ENCODE assay signal across 8 cellular contexts in the genomic region with DNA sequence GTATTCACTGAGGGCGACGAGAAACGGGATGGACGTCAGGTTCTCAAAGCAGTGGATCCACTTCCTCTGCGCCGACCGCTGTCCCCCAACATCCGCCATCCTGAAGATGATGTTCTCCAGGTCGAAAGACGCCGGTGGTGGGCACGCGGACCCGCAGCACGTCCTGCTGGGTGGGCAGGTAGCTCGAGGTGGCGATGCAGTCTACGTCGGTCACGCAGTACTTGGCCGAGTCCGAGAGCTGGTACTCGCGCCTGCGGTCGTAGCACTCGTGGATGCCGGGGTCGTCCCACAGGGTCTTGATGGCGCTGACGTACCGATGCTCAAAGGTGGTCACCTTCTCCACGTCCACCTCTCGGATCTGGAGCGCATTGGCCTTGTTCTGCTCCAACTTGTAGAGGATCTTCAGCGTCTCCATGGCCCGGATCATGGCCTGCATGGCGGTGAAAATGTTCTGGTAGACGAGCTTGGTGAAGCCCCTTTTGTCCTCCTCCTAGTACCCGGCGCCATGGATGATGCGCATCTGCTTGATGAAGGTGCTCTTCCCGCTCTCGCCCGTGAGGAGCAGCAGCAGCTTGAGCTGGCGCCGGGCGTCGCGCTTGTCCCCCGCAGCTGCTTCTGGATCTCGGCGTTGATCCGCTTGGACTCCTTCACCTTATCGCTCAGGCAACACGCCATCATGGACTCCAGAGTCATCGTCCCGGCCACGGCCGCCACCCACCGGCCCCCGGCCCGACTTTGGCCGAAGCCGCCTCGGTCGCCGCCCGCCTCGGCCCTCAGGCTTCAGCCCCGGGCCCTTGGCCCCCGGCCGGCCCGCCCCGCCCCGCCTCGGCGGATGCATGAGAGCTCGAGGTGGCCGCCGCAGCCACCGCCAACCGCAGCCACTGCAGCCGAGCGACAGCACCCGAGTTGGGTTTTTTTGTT.
A peak's percentile ranks its signal among the peaks of the same experiment; 100 is the strongest.
DNase-seq lines count a peak whose midpoint lies in the region; ATAC-seq and TF ChIP-seq lines count a peak whose summit lies in the region.

No MANE protein-coding gene starts in this region.

- no peak overlapping the region for H3K27ac ChIP-seq in upper lobe of right lung

- peak overlapping the region; percentile 29 for H3K4me3 ChIP-seq in upper lobe of right lung

- no peaks in the 10 kb centered on the region for H3K36me3 ChIP-seq in upper lobe of right lung

- peak; percentile 16 for DNase-seq in activated naive CD4-positive, alpha-beta T cell treated with Interleukin-2 at 50 U/mL for 16 hours
- DNase-seq in activated naive CD4-positive, alpha-beta T cell treated with anti-CD3 and anti-CD28 coated beads, Interleukin-2, amount 50 U/mL, for 16 hours, result no peak
- DNase-seq in activated naive CD4-positive, alpha-beta T cell treated with anti-CD3 and anti-CD28 coated beads for 36 hours, result peak; percentile 38
- peak; percentile 69 to 74 (median 73) for DNase-seq in immature natural killer cell
- DNase-seq in upper lobe of right lung, result no peak
- DNase-seq in cerebellum (ENCODE audit: low spot score), result no peak
- DNase-seq in AG08395 (ENCODE audit: low spot score), result no peak

- ATAC-seq in upper lobe of right lung (peak; percentile 56), HG03439 (IDR thresholded peaks at IDR 0.05; ENCODE audit: unreplicated experiment) (no peak)

- H3K27ac Mint-ChIP-seq in activated naive CD4-positive, alpha-beta T cell treated with anti-CD3 and anti-CD28 coated beads for 36 hours, result no peak overlapping the region
- H3K27ac Mint-ChIP-seq in immature natural killer cell, result peak overlapping the region in 4 of 6 donors; percentile 34 to 79 (median 42)

- H3K9me3 ChIP-seq in upper lobe of right lung, result no peaks in the 10 kb centered on the region

- H3K4me1 Mint-ChIP-seq in activated naive CD4-positive, alpha-beta T cell treated with anti-CD3 and anti-CD28 coated beads for 36 hours (ENCODE audit: low read depth), result peaks cover 8% of the 10 kb centered on the region
- H3K4me1 Mint-ChIP-seq in immature natural killer cell, result peaks cover 10 to 12% of the 10 kb centered on the region in 2 donors

- CTCF ChIA-PET in activated naive CD4-positive, alpha-beta T cell treated with anti-CD3 and anti-CD28 coated beads for 36 hours (lab: Charles Lee), result interaction anchor here (0.7 to 0.8 kb wide), 2 partner anchors 15 to 98 kb away, joined by 3 read pairs; no protein-coding TSS in a partner anchor

- H3K9me3 Mint-ChIP-seq in activated naive CD4-positive, alpha-beta T cell treated with anti-CD3 and anti-CD28 coated beads for 36 hours, result no peaks in the 10 kb centered on the region
- peaks cover 0 to 2% (median 0%) of the 10 kb centered on the region in 6 donors for H3K9me3 Mint-ChIP-seq in immature natural killer cell

- no peak for TF ChIP-seq CTCF in upper lobe of right lung (IDR thresholded peaks at IDR 0.05)

- H3K4me3 Mint-ChIP-seq in activated naive CD4-positive, alpha-beta T cell treated with anti-CD3 and anti-CD28 coated beads for 36 hours, result peak overlapping the region; percentile 51
- H3K4me3 Mint-ChIP-seq in immature natural killer cell, result peak overlapping the region; percentile 60 to 76 (median 69)

- intact Hi-C loops in activated naive CD4-positive, alpha-beta T cell treated with anti-CD3 and anti-CD28 coated beads for 36 hours (cut with micrococcal nuclease), result no loop called here
- intact Hi-C loops in upper lobe of right lung (cut with DNase I), result no loop called here

- no peaks in the 10 kb centered on the region for H3K36me3 Mint-ChIP-seq in activated naive CD4-positive, alpha-beta T cell treated with anti-CD3 and anti-CD28 coated beads for 36 hours (ENCODE audit: low read depth)
- H3K36me3 Mint-ChIP-seq in immature natural killer cell, result no peaks in the 10 kb centered on the region

- H3K27me3 ChIP-seq in upper lobe of right lung, result peaks cover 17% of the 10 kb centered on the region

- peaks cover 4% of the 10 kb centered on the region for H3K4me1 ChIP-seq in upper lobe of right lung

- peaks cover 3% of the 10 kb centered on the region for H3K27me3 Mint-ChIP-seq in activated naive CD4-positive, alpha-beta T cell treated with anti-CD3 and anti-CD28 coated beads for 36 hours (ENCODE audit: low read depth)
- peaks cover 12 to 22% (median 16%) of the 10 kb centered on the region in 3 donors for H3K27me3 Mint-ChIP-seq in immature natural killer cell (ENCODE audit: low read depth in 3 of 3)

Comparison
In these comparisons a context has a peak if more than half of its experiments do, and no peak if none do; other contexts are left out.
1. DNase-seq: peak in activated naive CD4-positive, alpha-beta T cell treated with Interleukin-2 at 50 U/mL for 16 hours (single experiment), activated naive CD4-positive, alpha-beta T cell treated with anti-CD3 and anti-CD28 coated beads for 36 hours (single experiment) and immature natural killer cell (3 of 3); none in activated naive CD4-positive, alpha-beta T cell treated with anti-CD3 and anti-CD28 coated beads, Interleukin-2, amount 50 U/mL, for 16 hours (single experiment), upper lobe of right lung (single experiment), cerebellum (single experiment) and AG08395 (single experiment).